2 cellular contexts compared by ENCODE assay signal in the genomic region with DNA sequence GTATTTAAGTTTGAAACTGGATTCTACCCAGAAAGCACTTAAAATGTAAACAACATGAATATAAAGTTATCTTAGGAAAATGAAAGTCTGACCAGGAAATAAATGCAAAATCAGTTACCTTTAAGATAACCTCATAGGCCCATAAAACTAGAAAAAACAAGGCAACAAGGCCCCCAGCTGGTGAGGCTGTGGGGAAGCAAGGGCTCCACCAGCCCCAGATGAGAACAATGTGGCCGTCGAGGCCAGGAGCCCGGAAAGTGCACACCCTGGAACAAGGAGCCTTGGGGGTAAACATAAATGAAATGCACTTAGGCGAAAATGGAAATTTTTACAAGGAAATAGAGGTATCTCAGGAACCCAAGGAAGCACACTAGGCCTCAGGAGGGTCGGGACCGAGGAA.
TF ChIP-seq lines count a peak whose summit lies in the region.

No MANE protein-coding gene starts in this region.

TF ChIP-seq in SK-N-SH, 30 proteins besides CTCF, POLR2A, EP300 and RAD21 (continued from another document):
- TF ChIP-seq TEAD4 (IDR thresholded peaks at IDR 0.05; ENCODE audit: borderline replicate concordance, insufficient read depth), result no peak
- no peak for TF ChIP-seq PBX3 (IDR thresholded peaks at IDR 0.05)
- TF ChIP-seq SIN3A (IDR thresholded peaks at IDR 0.05; ENCODE audit: borderline replicate concordance, low read depth, low read length), result no peak
- no peak for TF ChIP-seq MEF2A (IDR thresholded peaks at IDR 0.05; ENCODE audit: borderline replicate concordance, low read depth)
- no peak for TF ChIP-seq REST (IDR thresholded peaks at IDR 0.05; ENCODE audit: low read depth, low read length)
- no peak for TF ChIP-seq SMC3 (IDR thresholded peaks at IDR 0.05; ENCODE audit: low read depth, low read length)
- TF ChIP-seq, protein P1, sequence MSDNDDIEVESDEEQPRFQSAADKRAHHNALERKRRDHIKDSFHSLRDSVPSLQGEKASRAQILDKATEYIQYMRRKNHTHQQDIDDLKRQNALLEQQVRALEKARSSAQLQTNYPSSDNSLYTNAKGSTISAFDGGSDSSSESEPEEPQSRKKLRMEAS (IDR thresholded peaks at IDR 0.05; ENCODE audit: low read depth), result no peak
- no peak for TF ChIP-seq YY1 (IDR thresholded peaks at IDR 0.05; ENCODE audit: low read depth)

TF ChIP-seq in SK-N-SH treated with all-trans-retinoic acid at 6 μM for 48 hours, 23 proteins besides CTCF, POLR2A, EP300 and RAD21 (continued from another document):
- TF ChIP-seq TSHZ2 (CRISPR knock-in tag; IDR thresholded peaks at IDR 0.05), result no peak
- TF ChIP-seq, protein P2, sequence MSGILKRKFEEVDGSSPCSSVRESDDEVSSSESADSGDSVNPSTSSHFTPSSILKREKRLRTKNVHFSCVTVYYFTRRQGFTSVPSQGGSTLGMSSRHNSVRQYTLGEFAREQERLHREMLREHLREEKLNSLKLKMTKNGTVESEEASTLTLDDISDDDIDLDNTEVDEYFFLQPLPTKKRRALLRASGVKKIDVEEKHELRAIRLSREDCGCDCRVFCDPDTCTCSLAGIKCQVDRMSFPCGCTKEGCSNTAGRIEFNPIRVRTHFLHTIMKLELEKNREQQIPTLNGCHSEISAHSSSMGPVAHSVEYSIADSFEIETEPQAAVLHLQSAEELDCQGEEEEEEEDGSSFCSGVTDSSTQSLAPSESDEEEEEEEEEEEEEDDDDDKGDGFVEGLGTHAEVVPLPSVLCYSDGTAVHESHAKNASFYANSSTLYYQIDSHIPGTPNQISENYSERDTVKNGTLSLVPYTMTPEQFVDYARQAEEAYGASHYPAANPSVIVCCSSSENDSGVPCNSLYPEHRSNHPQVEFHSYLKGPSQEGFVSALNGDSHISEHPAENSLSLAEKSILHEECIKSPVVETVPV (CRISPR knock-in tag; IDR thresholded peaks at IDR 0.05), result no peak
TF ChIP-seq in SK-N-SH treated with all-trans-retinoic acid at 6 μM for 48 hours: peak in this region for 0.
